Comparison of ENCODE assay signal across 8 cellular contexts in genomic region chr4:80196259-80197131, GRCh38. TPM values are rescaled to one million over a fixed set of nuclear protein-coding genes. Genes with fewer than 3 reads are reported as not detected.
A peak's percentile ranks its signal among the peaks of the same experiment; 100 is the strongest.
DNase-seq lines count a peak whose midpoint lies in the region; ATAC-seq and TF ChIP-seq lines count a peak whose summit lies in the region.

No MANE protein-coding gene starts in this region.

- no peaks in the 10 kb centered on the region for H3K9me3 ChIP-seq in fibroblast of lung (ENCODE audit: control insufficient read depth, insufficient read depth, low read depth, low read length)

- peaks cover 5% of the 10 kb centered on the region for H3K4me1 ChIP-seq in fibroblast of lung (ENCODE audit: control insufficient read depth, extremely low read depth, insufficient read depth, low read length)

- H3K36me3 ChIP-seq in fibroblast of lung (ENCODE audit: control insufficient read depth, insufficient read depth, low read length), result no peaks in the 10 kb centered on the region

- peak overlapping the region; percentile 90 for H3K4me2 ChIP-seq in fibroblast of lung (ENCODE audit: extremely low read depth, insufficient read depth, low read length)

- TF ChIP-seq CTCF in fibroblast of lung (conservative IDR thresholded peaks at IDR 0.05 in 1 of 2, IDR thresholded peaks at IDR 0.05 in 1 of 2; ENCODE audit: low read depth in 1 of 2, low read length in 2 of 2), result no peak

- DNase-seq in NCI-H446 (lab: John Stamatoyannopoulos, UW) (peak; percentile 39 to 46), NCI-H446 treated with DMSO at 0.1 percent for 48 hours (lab: John Stamatoyannopoulos, UW) (no peak), SK-N-DZ (ENCODE audit: low spot score) (peak; percentile 37), fibroblast of lung (ENCODE audit: low read depth in 2 of 2) (peak in 1 of 2 donors; percentile 40), GDM1 (lab: John Stamatoyannopoulos, UW) (no peak)
- DNase-seq in NK-92 treated with Interleukin-12 subunit alpha and Interleukin-12 subunit beta, amount 100 ng/mL, for 24 hours (lab: John Stamatoyannopoulos, UW), result no peak

- no peak overlapping the region for H3K9ac ChIP-seq in fibroblast of lung (ENCODE audit: insufficient read depth, low read length)

- no peaks in the 10 kb centered on the region for H3K27me3 ChIP-seq in fibroblast of lung (ENCODE audit: control insufficient read depth, insufficient read depth, low read length)

- H3K4me3 ChIP-seq in fibroblast of lung (replicated peaks in 1 of 4; ENCODE audit: control extremely low read depth in 1 of 4, insufficient read depth in 1 of 4, low read depth in 3 of 4, low read length in 4 of 4) (peak overlapping the region; percentile 10 to 57 (median 28)), skin epidermis (peak overlapping the region in 6 of 7 experiments; percentile 2 to 32 (median 14))

- ATAC-seq in GM18909 (IDR thresholded peaks at IDR 0.05; ENCODE audit: poor library complexity, unreplicated experiment), result no peak

- H4K20me1 ChIP-seq in fibroblast of lung (ENCODE audit: control insufficient read depth, extremely low read depth, insufficient read depth, low read length), result no peaks in the 10 kb centered on the region

- peak overlapping the region; percentile 43 for H2AFZ ChIP-seq in fibroblast of lung (ENCODE audit: low read length)

- peaks cover 15% of the 10 kb centered on the region for H3K79me2 ChIP-seq in fibroblast of lung (ENCODE audit: control insufficient read depth, insufficient read depth, low read length)

- peak overlapping the region; percentile 26 for H3K27ac ChIP-seq in fibroblast of lung (ENCODE audit: insufficient read depth, low read length)
- H3K27ac ChIP-seq in skin epidermis, result peak overlapping the region in 2 of 21 experiments; percentile 3 to 26

RNA-seq across cellular contexts. Expression of gene PRDM8, which starts 0.8 kb away (rescaled TPM):
- polyA plus RNA-seq in SK-N-DZ (2014; cell fraction: cytosol; rRNA removed), result 11.3 and 14.5 TPM in 2 replicates
- 31.3 and 32.8 TPM in 2 replicates for polyA plus RNA-seq in SK-N-DZ (2014; cell fraction: nucleus; rRNA removed)
- 2.6 and 8.8 TPM in 2 replicates for total RNA-seq in fibroblast of lung
- 3.3 and 8.5 TPM in 2 replicates for polyA plus RNA-seq in fibroblast of lung
- 7.0 and 11.8 TPM in 2 replicates for polyA plus RNA-seq in fibroblast of lung (2012)
- polyA minus RNA-seq in fibroblast of lung (ENCODE audit: low replicate concordance), result 4.7 and 5.3 TPM in 2 replicates

Comparison
In these comparisons a context has a peak if more than half of its experiments do, and no peak if none do; other contexts are left out.
1. DNase-seq: peak in NCI-H446 (2 of 2) and SK-N-DZ (single experiment); none in NCI-H446 treated with DMSO at 0.1 percent for 48 hours (single experiment), GDM1 (single experiment) and NK-92 treated with Interleukin-12 subunit alpha and Interleukin-12 subunit beta, amount 100 ng/mL, for 24 hours (single experiment).